7 cellular contexts compared by ENCODE assay signal in the genomic region with DNA sequence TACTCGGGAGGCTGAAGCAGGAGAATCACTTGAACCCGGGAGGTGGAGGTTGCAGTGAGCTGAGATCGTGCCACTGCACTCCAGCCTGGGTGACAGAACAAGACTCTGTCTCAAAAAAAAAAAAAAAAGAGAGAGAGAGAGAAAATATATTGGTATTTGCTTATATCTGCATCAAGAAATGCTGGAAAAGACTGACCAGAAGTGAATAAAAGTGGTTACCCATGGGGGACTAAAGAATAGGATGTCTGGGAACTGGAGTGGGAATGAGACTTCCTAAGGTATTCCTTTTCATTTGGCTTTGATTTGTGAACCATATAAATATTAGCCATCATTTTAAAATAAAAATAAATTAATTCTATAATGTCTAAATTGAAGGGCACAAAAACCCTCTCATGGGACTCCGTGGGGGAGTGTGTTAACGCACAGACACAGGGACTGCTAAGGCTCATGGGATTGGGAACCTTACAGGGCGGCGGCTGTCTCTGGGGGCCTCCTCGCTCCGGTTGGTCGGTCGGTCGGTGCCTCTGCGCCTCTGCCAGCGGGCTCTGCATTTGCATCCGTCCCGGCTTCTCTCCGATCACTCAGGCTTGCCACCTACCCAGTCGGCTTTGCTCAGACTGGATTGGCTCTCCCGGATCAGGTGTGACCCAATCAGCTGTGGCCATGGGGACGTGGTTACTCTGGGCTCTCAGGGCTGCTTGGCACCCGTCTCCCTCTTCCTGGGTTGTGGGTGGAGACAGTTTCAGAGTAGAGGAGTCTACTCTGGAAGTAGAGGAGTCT. TPM values are rescaled to one million over a fixed set of nuclear protein-coding genes. Genes with fewer than 3 reads are reported as not detected.
DNase-seq lines count a peak whose midpoint lies in the region; ATAC-seq and TF ChIP-seq lines count a peak whose summit lies in the region.

No MANE protein-coding gene starts in this region.

- no peaks in the 10 kb centered on the region for H3K36me3 Mint-ChIP-seq in glutamatergic neuron (ENCODE audit: unreplicated experiment)

- H3K9me2 ChIP-seq in OCI-LY7 (ENCODE audit: insufficient read depth, low read length): no peaks in the 10 kb centered on the region

- H3K79me2 ChIP-seq in OCI-LY7 (ENCODE audit: insufficient read depth, low read depth, low read length): no peaks in the 10 kb centered on the region

- H3K4me1 Mint-ChIP-seq in glutamatergic neuron (ENCODE audit: low read depth, unreplicated experiment): no peaks in the 10 kb centered on the region

- H3K4me2 ChIP-seq in OCI-LY7 (ENCODE audit: low read length): peak overlapping the region; percentile 67

- H3K4me1 ChIP-seq in OCI-LY7 (ENCODE audit: insufficient read depth, low read length, poor library complexity, severe bottlenecking) (peaks cover 17% of the 10 kb centered on the region), thymus (ENCODE audit: control insufficient read depth, insufficient read depth, low read length) (peaks cover 5% of the 10 kb centered on the region)

- H4K20me1 ChIP-seq in OCI-LY7 (ENCODE audit: insufficient read depth, low read length): no peaks in the 10 kb centered on the region

- CTCF ChIA-PET in OCI-LY7 (lab: Charles Lee; ENCODE audit: unreplicated experiment): interaction anchor here (0.5 kb wide), 1 partner anchor 14 kb away, joined by 3 read pairs; no protein-coding TSS in a partner anchor

- H2AFZ ChIP-seq in OCI-LY7 (ENCODE audit: low read length): peak overlapping the region; percentile 90

- 16% methylated on average over 21 of the region's 21 CpGs for WGBS in thymus

- no peaks in the 10 kb centered on the region for H3K27me3 ChIP-seq in thymus (ENCODE audit: control insufficient read depth, insufficient read depth)

- intact Hi-C loops in OCI-LY7 (cut with micrococcal nuclease; ENCODE audit: unreplicated experiment): no loop called here

- H3K4me3 ChIP-seq in OCI-LY7 (ENCODE audit: low read depth, low read length, poor library complexity, severe bottlenecking): peak overlapping the region; percentile 48
- peak overlapping the region; percentile 8 for H3K4me3 ChIP-seq in thymus (ENCODE audit: low read length)

- peak; percentile 95 for ATAC-seq in omental fat pad (ENCODE audit: low FRiP score)

- H3K36me3 ChIP-seq in OCI-LY7 (ENCODE audit: insufficient read depth, low read length) (no peaks in the 10 kb centered on the region), thymus (ENCODE audit: control insufficient read depth, insufficient read depth) (no peaks in the 10 kb centered on the region)

- no TSS peak for BruUV-seq in OCI-LY7 (replicated peaks; lab: Mats Ljungman, UMichigan)

- H3K9me3 ChIP-seq in OCI-LY7 (ENCODE audit: low read length): no peaks in the 10 kb centered on the region
- H3K9me3 ChIP-seq in thymus (ENCODE audit: control insufficient read depth): no peaks in the 10 kb centered on the region

- H3K9me3 Mint-ChIP-seq in glutamatergic neuron (ENCODE audit: unreplicated experiment): no peaks in the 10 kb centered on the region

- no peak overlapping the region for H3K27ac Mint-ChIP-seq in glutamatergic neuron (ENCODE audit: unreplicated experiment)

- POLR2A ChIA-PET in OCI-LY7 (lab: Charles Lee): no interaction called here

- no peaks in the 10 kb centered on the region for H3K27me3 Mint-ChIP-seq in glutamatergic neuron (ENCODE audit: unreplicated experiment)

- H3K27ac ChIP-seq in OCI-LY7 (ENCODE audit: low read depth, low read length, poor library complexity, severe bottlenecking): peak overlapping the region; percentile 4
- no peak overlapping the region for H3K27ac ChIP-seq in thymus (ENCODE audit: low read depth)

- DNase-seq in GM19238 (ENCODE audit: insufficient read length, low spot score): peak; percentile 76
- peak; percentile 40 for DNase-seq in HPDE6-E6E7 (ENCODE audit: extremely low spot score)
- peak; percentile 87 for DNase-seq in OCI-LY7 (ENCODE audit: low spot score)
- DNase-seq in activated gamma-delta T cell treated with anti-CD3 and anti-CD28 coated beads, Interleukin-2, amount 50 U/mL, for 16 hours (ENCODE audit: low read depth): peak; percentile 23
- DNase-seq in glutamatergic neuron: no peak
- DNase-seq in omental fat pad (ENCODE audit: low spot score): peak; percentile 36

- peak overlapping the region; percentile 57 for H3K4me3 Mint-ChIP-seq in glutamatergic neuron (ENCODE audit: unreplicated experiment)

- no peak for TF ChIP-seq CTCF in OCI-LY7 (conservative IDR thresholded peaks at IDR 0.05; ENCODE audit: low read length)
- no peak for TF ChIP-seq CTCF in glutamatergic neuron (IDR thresholded peaks at IDR 0.05; ENCODE audit: partially characterized antibody, unreplicated experiment)
- TF ChIP-seq CTCF in omental fat pad (IDR thresholded peaks at IDR 0.05): no peak

RNA-seq across cellular contexts. Expression of gene TSPAN3, which starts 12.7 kb away (rescaled TPM):
- total RNA-seq in OCI-LY7 (2014; rRNA removed; shearing (Covaris generic)): 32.3 and 35.2 TPM in 2 replicates
- 42.5 and 47.2 TPM in 2 replicates for total RNA-seq in OCI-LY7 (2022)
- total RNA-seq in glutamatergic neuron (ENCODE audit: unreplicated experiment): 190 TPM
- total RNA-seq in omental fat pad: 1,000 to 10,000 TPM in 2 of 4 donors, 100 to 1,000 TPM in 2; 218 to 1,125 (median 697) TPM
- polyA plus RNA-seq in thymus: 127 TPM
